1 cellular context compared by ENCODE assay signal in the genomic region with DNA sequence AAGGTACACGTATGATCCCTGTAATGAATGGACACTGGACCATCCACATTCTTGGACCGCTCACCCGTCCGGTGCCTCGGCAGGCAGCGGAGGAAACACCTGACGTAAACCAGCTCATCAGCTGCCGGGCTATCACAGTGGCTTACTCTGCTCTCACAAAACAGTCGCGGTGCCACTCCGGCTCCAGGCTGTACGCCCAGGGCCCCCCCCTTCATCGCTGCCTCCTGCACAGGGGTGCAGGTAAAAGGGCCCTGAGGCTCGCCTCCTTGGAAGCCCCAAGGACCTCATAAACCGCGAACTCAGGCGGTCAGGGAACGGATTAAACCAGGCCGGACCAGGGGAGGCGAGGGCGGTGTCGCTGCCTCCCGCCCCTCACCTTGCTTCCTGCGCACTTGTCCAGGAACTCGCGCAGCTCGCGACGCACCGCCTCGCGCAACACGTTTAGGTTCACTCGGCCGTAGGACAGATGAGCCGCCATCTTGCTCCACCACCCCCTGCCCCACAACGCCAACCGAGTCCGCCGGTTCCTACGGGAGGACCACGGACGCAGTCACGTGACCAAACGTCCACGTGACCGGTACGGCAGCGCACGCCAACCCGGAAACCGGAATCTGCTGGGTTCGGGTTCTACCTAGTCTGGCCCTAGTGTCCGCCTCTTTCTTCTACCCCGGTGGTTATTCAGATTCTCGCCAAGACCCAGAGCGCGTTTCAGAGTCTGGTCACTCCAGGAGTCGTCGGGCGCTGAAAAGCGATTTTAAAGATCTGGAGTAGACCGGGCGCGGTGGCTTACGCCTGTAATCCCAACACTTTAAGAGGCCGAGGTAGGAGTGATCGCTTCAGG.
TF ChIP-seq lines count a peak whose summit lies in the region.

A gene (minus strand): TSS at position 564 of the 841 bp plus-strand sequence. CDS start 86 bp downstream, at position 478.

TF ChIP-seq in liver, 16 proteins besides CTCF, POLR2A, EP300 and RAD21 (continued from another document):
- TF ChIP-seq GABPA (IDR thresholded peaks at IDR 0.05 in 1 of 2, conservative IDR thresholded peaks at IDR 0.05 in 1 of 2) (peak; percentile 47 to 92), EGR1 (IDR thresholded peaks at IDR 0.05; ENCODE audit: low read depth in 2 of 2) (peak in 1 of 2 donors; percentile 78), NR2F2 (IDR thresholded peaks at IDR 0.05) (no peak), HNF4G (IDR thresholded peaks at IDR 0.05) (no peak), SP1 (IDR thresholded peaks at IDR 0.05) (peak; percentile 54)
- TF ChIP-seq, protein P1, sequence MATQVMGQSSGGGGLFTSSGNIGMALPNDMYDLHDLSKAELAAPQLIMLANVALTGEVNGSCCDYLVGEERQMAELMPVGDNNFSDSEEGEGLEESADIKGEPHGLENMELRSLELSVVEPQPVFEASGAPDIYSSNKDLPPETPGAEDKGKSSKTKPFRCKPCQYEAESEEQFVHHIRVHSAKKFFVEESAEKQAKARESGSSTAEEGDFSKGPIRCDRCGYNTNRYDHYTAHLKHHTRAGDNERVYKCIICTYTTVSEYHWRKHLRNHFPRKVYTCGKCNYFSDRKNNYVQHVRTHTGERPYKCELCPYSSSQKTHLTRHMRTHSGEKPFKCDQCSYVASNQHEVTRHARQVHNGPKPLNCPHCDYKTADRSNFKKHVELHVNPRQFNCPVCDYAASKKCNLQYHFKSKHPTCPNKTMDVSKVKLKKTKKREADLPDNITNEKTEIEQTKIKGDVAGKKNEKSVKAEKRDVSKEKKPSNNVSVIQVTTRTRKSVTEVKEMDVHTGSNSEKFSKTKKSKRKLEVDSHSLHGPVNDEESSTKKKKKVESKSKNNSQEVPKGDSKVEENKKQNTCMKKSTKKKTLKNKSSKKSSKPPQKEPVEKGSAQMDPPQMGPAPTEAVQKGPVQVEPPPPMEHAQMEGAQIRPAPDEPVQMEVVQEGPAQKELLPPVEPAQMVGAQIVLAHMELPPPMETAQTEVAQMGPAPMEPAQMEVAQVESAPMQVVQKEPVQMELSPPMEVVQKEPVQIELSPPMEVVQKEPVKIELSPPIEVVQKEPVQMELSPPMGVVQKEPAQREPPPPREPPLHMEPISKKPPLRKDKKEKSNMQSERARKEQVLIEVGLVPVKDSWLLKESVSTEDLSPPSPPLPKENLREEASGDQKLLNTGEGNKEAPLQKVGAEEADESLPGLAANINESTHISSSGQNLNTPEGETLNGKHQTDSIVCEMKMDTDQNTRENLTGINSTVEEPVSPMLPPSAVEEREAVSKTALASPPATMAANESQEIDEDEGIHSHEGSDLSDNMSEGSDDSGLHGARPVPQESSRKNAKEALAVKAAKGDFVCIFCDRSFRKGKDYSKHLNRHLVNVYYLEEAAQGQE (IDR thresholded peaks at IDR 0.05), result peak; percentile 65
